13 cellular contexts compared by ENCODE assay signal in genomic region chr2:9985531-9985930, GRCh38.
"Had no signal": no experiment of that assay in that cellular context is flagged by ENCODE, and none has a peak within 500 bp of the region (broad histone marks: within the 10 kb centered on the region; RNA-seq: fewer than 3 reads in every experiment).

No MANE protein-coding gene starts in this region.

- H3K4me3 ChIP-seq: gastrocnemius medialis had no signal

- DNase-seq: activated B cell treated with CpG ODN at 0.5 μM for 24 hours; activated CD4-positive, alpha-beta T cell treated with anti-CD3 and anti-CD28 coated beads for 48 hours; activated CD8-positive, alpha-beta memory T cell treated with anti-CD3 and anti-CD28 coated beads, Interleukin-2, amount 50 U/mL, for 4 hours; activated CD8-positive, alpha-beta T cell treated with anti-CD3 and anti-CD28 coated beads, Interleukin-2, amount 10 ng/mL, durations not matched to agents 7 days and 5 days; activated effector memory CD4-positive, alpha-beta T cell treated with anti-CD3 and anti-CD28 coated beads, Interleukin-2, amount 50 U/mL, for 16 hours; activated T-cell treated with anti-CD3 and anti-CD28 coated beads, Interleukin-2, amount 50 U/mL, for 48 hours; effector memory CD8-positive, alpha-beta T cell; gastrocnemius medialis; left colon; nephron progenitor cell; occipital lobe; SIG-M5 had no signal

- H3K27me3 ChIP-seq: gastrocnemius medialis had no signal

- H3K36me3 ChIP-seq: gastrocnemius medialis had no signal

- ATAC-seq: activated CD8-positive, alpha-beta T cell treated with anti-CD3 and anti-CD28 coated beads, Interleukin-2, amount 10 ng/mL, durations not matched to agents 7 days and 5 days; effector memory CD8-positive, alpha-beta T cell; gastrocnemius medialis; stimulated activated effector memory CD8-positive, alpha-beta T cell treated with anti-CD3 and anti-CD28 coated beads, Interleukin-12 subunit alpha, Interleukin-12 subunit beta, amount 100 ng/mL, for 72 hours had no signal

- H3K9me3 ChIP-seq: gastrocnemius medialis had no signal
